Comparison of ENCODE assay signal across 20 cellular contexts in genomic region chr10:499991-500390, GRCh38.
DNase-seq lines count a peak whose midpoint lies in the region; TF ChIP-seq lines count a peak whose summit lies in the region.
"Had no signal": no experiment of that assay in that cellular context is flagged by ENCODE, and none has a peak within 500 bp of the region (broad histone marks: within the 10 kb centered on the region; RNA-seq: fewer than 3 reads in every experiment).

No MANE protein-coding gene starts in this region.

- 75 to 80% methylated on average over 1 to 4 of the region's 4 CpGs for WGBS in transverse colon (ENCODE audit: low coverage in 1 of 2), 2 donors
- WGBS in H9 (ENCODE audit: extremely low coverage, insufficient read length, low lambda C conversion rate) = no CpG with 5 or more reads among the region's 4 CpGs
- WGBS in testis, 2 donors = 81 to 90% methylated on average over 3 to 4 of the region's 4 CpGs

- H3K4me1 Mint-ChIP-seq in H9 = peaks cover 11 to 12% of the 10 kb centered on the region in 2 experiments

- H4K20me1 ChIP-seq in OCI-LY1 (ENCODE audit: insufficient read depth, low read length) (no peaks in the 10 kb centered on the region), H9 (ENCODE audit: control insufficient read depth, insufficient read depth, insufficient read length) (peaks cover 3% of the 10 kb centered on the region)

- H3K27ac ChIP-seq in OCI-LY1 (ENCODE audit: low read depth, low read length, poor library complexity, severe bottlenecking) (peak overlapping the region; percentile 43), transverse colon (peak overlapping the region; percentile 11 to 48 (median 38)), H9 (ENCODE audit: insufficient read length, low read depth, low read length) (no peak overlapping the region), testis (no peak overlapping the region)
- H3K27ac ChIP-seq: SJSA1 had no signal

- H3F3A ChIP-seq in OCI-LY1 (ENCODE audit: insufficient read depth, low read length) = no peaks in the 10 kb centered on the region

- no peak overlapping the region for H3K18ac ChIP-seq in H9 (ENCODE audit: insufficient read length, low read depth, low read length)

- H3K4ac ChIP-seq in H9 (ENCODE audit: low read depth, low read length) = no peak overlapping the region

- no peak for TF ChIP-seq CTCF in OCI-LY1 (IDR thresholded peaks at IDR 0.05; ENCODE audit: low read length)
- no peak for TF ChIP-seq CTCF in transverse colon (IDR thresholded peaks at IDR 0.05)
- no peak for TF ChIP-seq CTCF in H9 (conservative IDR thresholded peaks at IDR 0.05)
- no peak for TF ChIP-seq CTCF in testis (IDR thresholded peaks at IDR 0.05)

- TF ChIP-seq POLR2A in transverse colon (IDR thresholded peaks at IDR 0.05) (no peak), testis (IDR thresholded peaks at IDR 0.05) (no peak)

- no peak overlapping the region for H3T11ph ChIP-seq in H9 (ENCODE audit: low read length)

- H3K9me2 ChIP-seq in OCI-LY1 (ENCODE audit: low read depth, low read length) = no peaks in the 10 kb centered on the region

- H2BK15ac ChIP-seq in H9 (ENCODE audit: low read depth, low read length) = no peak overlapping the region

- H2AFZ ChIP-seq in OCI-LY1 (ENCODE audit: low read length) (no peak overlapping the region), H9 (ENCODE audit: low read length) (no peak overlapping the region)

- H3K4me2 ChIP-seq in OCI-LY1 (ENCODE audit: low read length) (no peak overlapping the region), H9 (ENCODE audit: insufficient read depth, insufficient read length, low read length) (no peak overlapping the region)

- DNase-seq in activated effector memory CD4-positive, alpha-beta T cell treated with anti-CD3 and anti-CD28 coated beads, Interleukin-2, amount 50 U/mL, for 16 hours = peak; percentile 42
- no peak for DNase-seq in activated effector memory CD4-positive, alpha-beta T cell treated with Interleukin-2 at 50 U/mL for 16 hours
- DNase-seq in mesenteric fat pad (ENCODE audit: low spot score) (peak; percentile 68), transverse colon (no peak), H9 (no peak), testis (no peak), ecto neural progenitor cell (ENCODE audit: low spot score) (no peak)
- DNase-seq: 8988T; BE2C; CD8-positive, alpha-beta T cell; DMS79; IMR-90; Karpas-422; NCI-H1105; NCI-H1694 treated with DMSO at 0.1 percent for 48 hours; NCI-H446 treated with DMSO at 0.1 percent for 48 hours; NCI-H774; PC-3 had no signal

- no peak overlapping the region for H3K4me3 Mint-ChIP-seq in H9

- H4K5ac ChIP-seq in H9 (ENCODE audit: insufficient read length, low read depth, low read length) = no peak overlapping the region

- H3K79me1 ChIP-seq in H9 (ENCODE audit: insufficient read depth, low read depth, low read length, poor library complexity, severe bottlenecking) = no peaks in the 10 kb centered on the region

- in situ Hi-C loops in transverse colon (cut with MboI; ENCODE audit: low pct_ligation_motif_present in 1 of 4, low pct_unique_long_range_greater_than_20kb in 1 of 4, low sequenced_read_pairs in 3 of 4) = loop anchor here (10.0 to 25.0 kb wide), 3 partner anchors 187 to 295 kb away; partner anchors contain the start of gene DIP2C (in 1 of the 4)

- H4K8ac ChIP-seq in H9 (replicated peaks; ENCODE audit: insufficient read length, low read depth, low read length) = no peak overlapping the region

- H3K23me2 ChIP-seq in H9 (ENCODE audit: insufficient read length, low read depth, low read length, poor library complexity, severe bottlenecking) = no peaks in the 10 kb centered on the region

- no peak overlapping the region for H2BK5ac ChIP-seq in H9 (ENCODE audit: insufficient read length, low read length)

- H3K9me3 Mint-ChIP-seq in H9 = no peaks in the 10 kb centered on the region
- H3K9me3 Mint-ChIP-seq: CD8-positive, alpha-beta T cell had no signal

- no peak overlapping the region; the same call in 1 of the 2 replicates for H3K14ac ChIP-seq in H9 (ENCODE audit: insufficient read depth, low read length)

- H3K56ac ChIP-seq in H9 (ENCODE audit: insufficient read length, low read depth, low read length) = no peak overlapping the region

- H3K36me3 ChIP-seq in OCI-LY1 (ENCODE audit: insufficient read depth, low read length) (peaks cover 91% of the 10 kb centered on the region), transverse colon (no peaks in the 10 kb centered on the region), testis (ENCODE audit: low read depth, missing control alignments) (no peaks in the 10 kb centered on the region)
- H3K36me3 ChIP-seq: BE2C had no signal

- no peak overlapping the region for H2BK120ac ChIP-seq in H9 (ENCODE audit: low read depth, low read length, poor library complexity, severe bottlenecking)

- no peak overlapping the region for H3K27ac Mint-ChIP-seq in H9

- no peak for TF ChIP-seq EP300 in transverse colon (IDR thresholded peaks at IDR 0.05; ENCODE audit: low read depth)

- H3K4me3 ChIP-seq in OCI-LY1 (ENCODE audit: low read depth, low read length, poor library complexity, severe bottlenecking) = no peak overlapping the region
- H3K4me3 ChIP-seq in transverse colon = no peak overlapping the region
- no peak overlapping the region for H3K4me3 ChIP-seq in testis
- H3K4me3 ChIP-seq: SJSA1 had no signal

- no peak overlapping the region for H2BK20ac ChIP-seq in H9 (ENCODE audit: low read depth, low read length, poor library complexity, severe bottlenecking)

- peaks cover 70% of the 10 kb centered on the region for H3K27me3 Mint-ChIP-seq in H9 (ENCODE audit: low read depth)

- H4K91ac ChIP-seq in H9 (ENCODE audit: insufficient read length, low read depth, low read length) = no peak overlapping the region

- H2AK5ac ChIP-seq in H9 (ENCODE audit: insufficient read length, low read length) = no peak overlapping the region

- H3K79me2 ChIP-seq in OCI-LY1 (ENCODE audit: insufficient read depth, low read length) (peaks cover 70% of the 10 kb centered on the region), H9 (ENCODE audit: insufficient read depth, low read length) (no peaks in the 10 kb centered on the region)

- no peaks in the 10 kb centered on the region for H3K9me3 ChIP-seq in OCI-LY1 (ENCODE audit: low read length)
- H3K9me3 ChIP-seq in transverse colon = no peaks in the 10 kb centered on the region
- no peaks in the 10 kb centered on the region for H3K9me3 ChIP-seq in H9 (ENCODE audit: control insufficient read depth, low read depth, low read length)
- no peaks in the 10 kb centered on the region for H3K9me3 ChIP-seq in testis
- H3K9me3 ChIP-seq: BE2C, SJSA1 had no signal

- H2BK12ac ChIP-seq in H9 (ENCODE audit: insufficient read length, low read depth, low read length) = no peak overlapping the region

- H3K27me3 ChIP-seq in OCI-LY1 (ENCODE audit: insufficient read depth, low read length) (no peaks in the 10 kb centered on the region), transverse colon (no peaks in the 10 kb centered on the region), H9 (ENCODE audit: insufficient read depth, low read length) (peaks cover 13% of the 10 kb centered on the region; the same call in 1 of the 2 replicates), testis (no peaks in the 10 kb centered on the region)
- H3K27me3 ChIP-seq: BE2C, SJSA1 had no signal

- peaks cover 62% of the 10 kb centered on the region for H3K4me1 ChIP-seq in OCI-LY1 (ENCODE audit: insufficient read depth, low read length, severe bottlenecking)
- peaks cover 0 to 16% (median 4%) of the 10 kb centered on the region in 4 donors for H3K4me1 ChIP-seq in transverse colon
- no peaks in the 10 kb centered on the region for H3K4me1 ChIP-seq in H9 (ENCODE audit: insufficient read depth, low read length)
- H3K4me1 ChIP-seq in testis = peaks cover 13% of the 10 kb centered on the region
- H3K4me1 ChIP-seq: BE2C, SJSA1 had no signal

- H3K9ac ChIP-seq in OCI-LY1 (ENCODE audit: low read length) (no peak overlapping the region; the same call in 1 of the 2 replicates), H9 (ENCODE audit: extremely low read depth, insufficient read length, low read length) (no peak overlapping the region)

- no peaks in the 10 kb centered on the region for H3K36me3 Mint-ChIP-seq in H9 (ENCODE audit: insufficient read depth in 1 of 3, low read depth in 3 of 3)
- H3K36me3 Mint-ChIP-seq: CD8-positive, alpha-beta T cell had no signal

- H3K23ac ChIP-seq in H9 (ENCODE audit: insufficient read length, low read depth, low read length) = no peak overlapping the region

- intact Hi-C loops in transverse colon (cut with DNase I; ENCODE audit: low total_unique reads) = loop anchor here (10.0 kb wide), 1 partner anchor 285 kb away; no protein-coding TSS in a partner anchor
- intact Hi-C loops in testis (cut with DNase I; ENCODE audit: low total_unique reads) = no loop called here

Comparison
In these comparisons a context has a peak if more than half of its experiments do, and no peak if none do; other contexts are left out.
1. DNase-seq: peak in activated effector memory CD4-positive, alpha-beta T cell treated with anti-CD3 and anti-CD28 coated beads, Interleukin-2, amount 50 U/mL, for 16 hours (single experiment) and mesenteric fat pad (single experiment); none in activated effector memory CD4-positive, alpha-beta T cell treated with Interleukin-2 at 50 U/mL for 16 hours (single experiment), transverse colon (single experiment), H9 (single experiment), testis (single experiment) and ecto neural progenitor cell (single experiment).
2. H3K27ac ChIP-seq: peak in OCI-LY1 (single experiment) and transverse colon (4 of 4); none in H9 (single experiment) and testis (0 of 2).